Comparison of ENCODE assay signal across 12 cellular contexts in the genomic region with DNA sequence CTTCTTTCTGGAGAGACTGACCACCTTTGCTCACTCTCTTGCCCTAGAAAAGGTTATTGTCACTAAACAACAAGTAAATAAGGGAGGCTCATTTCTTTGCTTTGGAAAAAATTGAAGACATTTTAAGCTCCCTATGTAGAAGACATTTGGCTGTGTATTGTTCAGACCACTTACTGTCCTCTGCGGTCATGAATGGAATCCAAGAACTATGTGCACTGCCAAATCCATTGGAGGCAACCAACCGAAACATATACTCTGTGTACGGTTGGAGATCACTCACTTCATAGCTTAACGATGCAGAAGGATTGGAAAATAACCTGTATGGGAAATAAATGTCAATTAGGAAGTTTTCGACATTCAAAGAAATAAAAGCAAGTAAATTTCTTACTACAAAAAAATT.
"Had no signal": no experiment of that assay in that cellular context is flagged by ENCODE, and none has a peak within 500 bp of the region (broad histone marks: within the 10 kb centered on the region; RNA-seq: fewer than 3 reads in every experiment).

No MANE protein-coding gene starts in this region.

- ATAC-seq: activated CD8-positive, alpha-beta memory T cell treated with anti-CD3 and anti-CD28 coated beads, Interleukin-2, amount 10 ng/mL, durations not matched to agents 7 days and 5 days; natural killer cell; stimulated activated naive B cell treated with anti-CD40 and anti-IgM and Interleukin-4, amounts not matched to agents 10 μg/mL and 1 μg/mL and 100 μg/mL, for 72 hours had no signal

- DNase-seq: activated CD4-positive, alpha-beta T cell treated with anti-CD3 and anti-CD28 coated beads, Interleukin-2, amount 50 U/mL, for 48 hours; activated CD8-positive, alpha-beta memory T cell treated with anti-CD3 and anti-CD28 coated beads, Interleukin-2, amount 10 ng/mL, durations not matched to agents 7 days and 5 days; activated effector memory CD4-positive, alpha-beta T cell treated with Interleukin-2 at 50 U/mL for 16 hours; activated naive CD4-positive, alpha-beta T cell treated with anti-CD3 and anti-CD28 coated beads, Interleukin-2, amount 50 U/mL, for 16 hours; activated T-cell treated with anti-CD3 and anti-CD28 coated beads, Interleukin-2, amount 50 U/mL, for 24 hours; mesenchymal stem cell; natural killer cell; posterior cingulate gyrus; stimulated activated CD4-positive, alpha-beta T cell treated with anti-CD3 and anti-CD28 coated beads, Interleukin-15, amount 100 ng/mL, for 24 hours; stimulated activated CD4-positive, alpha-beta T cell treated with anti-CD3 and anti-CD28 coated beads, Interleukin-4, amount 100 ng/mL, for 1 hour; stimulated activated naive B cell treated with anti-CD40 and anti-IgM and Interleukin-4, amounts not matched to agents 10 μg/mL and 1 μg/mL and 100 μg/mL, for 72 hours; tibial artery had no signal
